2 cellular contexts compared by ENCODE assay signal in the genomic region with DNA sequence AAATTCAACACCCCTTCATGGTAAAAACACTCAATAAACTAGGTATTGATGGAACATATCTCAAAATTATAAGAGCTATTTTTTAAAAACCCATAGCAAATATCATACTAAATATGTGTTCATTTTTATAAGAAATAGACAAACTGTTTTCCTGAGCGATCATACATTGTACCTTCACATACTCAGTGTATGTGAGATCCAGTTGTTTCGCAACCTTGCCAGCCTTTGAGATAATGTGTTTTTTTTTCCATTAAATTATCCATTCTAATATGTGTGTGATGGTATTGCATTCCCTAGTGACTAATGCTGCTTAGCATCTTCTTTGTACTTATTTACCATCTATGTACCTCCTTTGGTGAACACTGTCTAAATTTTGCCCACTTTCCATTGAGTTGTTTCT.
TF ChIP-seq lines count a peak whose summit lies in the region.

No MANE protein-coding gene starts in this region.

TF ChIP-seq in H1, 55 proteins besides CTCF, POLR2A, EP300 and RAD21:
- TF ChIP-seq BCL11A (IDR thresholded peaks at IDR 0.05; ENCODE audit: low read depth in 2 of 2, low read length in 2 of 2) (no peak), CEBPB (IDR thresholded peaks at IDR 0.05; ENCODE audit: low read depth, low read length) (peak; percentile 60; the same call in 1 of the 2 replicates), SIRT6 (IDR thresholded peaks at IDR 0.05; ENCODE audit: low read length) (no peak), SUZ12 (IDR thresholded peaks at IDR 0.05; ENCODE audit: low read length) (no peak)
- TF ChIP-seq, protein P1, sequence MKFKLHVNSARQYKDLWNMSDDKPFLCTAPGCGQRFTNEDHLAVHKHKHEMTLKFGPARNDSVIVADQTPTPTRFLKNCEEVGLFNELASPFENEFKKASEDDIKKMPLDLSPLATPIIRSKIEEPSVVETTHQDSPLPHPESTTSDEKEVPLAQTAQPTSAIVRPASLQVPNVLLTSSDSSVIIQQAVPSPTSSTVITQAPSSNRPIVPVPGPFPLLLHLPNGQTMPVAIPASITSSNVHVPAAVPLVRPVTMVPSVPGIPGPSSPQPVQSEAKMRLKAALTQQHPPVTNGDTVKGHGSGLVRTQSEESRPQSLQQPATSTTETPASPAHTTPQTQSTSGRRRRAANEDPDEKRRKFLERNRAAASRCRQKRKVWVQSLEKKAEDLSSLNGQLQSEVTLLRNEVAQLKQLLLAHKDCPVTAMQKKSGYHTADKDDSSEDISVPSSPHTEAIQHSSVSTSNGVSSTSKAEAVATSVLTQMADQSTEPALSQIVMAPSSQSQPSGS (IDR thresholded peaks at IDR 0.05; ENCODE audit: low read length): no peak

TF ChIP-seq in HepG2, 621 proteins besides CTCF, POLR2A, EP300 and RAD21:
- TF ChIP-seq ZNF451 (CRISPR knock-in tag; IDR thresholded peaks at IDR 0.05): no peak
- TF ChIP-seq CEBPB (IDR thresholded peaks at IDR 0.05; ENCODE audit: borderline replicate concordance, low read depth, low read length): peak; percentile 31; the same call in 1 of the 2 replicates
